1 cellular context compared by ENCODE assay signal in genomic region chr1:212254853-212255363, GRCh38.
TF ChIP-seq lines count a peak whose summit lies in the region.

No MANE protein-coding gene starts in this region.

TF ChIP-seq in K562, 482 proteins besides CTCF, POLR2A, EP300 and RAD21 (continues in another document):
- TF ChIP-seq GTF3C2 (IDR thresholded peaks at IDR 0.05; ENCODE audit: borderline replicate concordance, extremely low read depth, insufficient read length): no peak
- TF ChIP-seq LARP7 (IDR thresholded peaks at IDR 0.05): no peak
- no peak for TF ChIP-seq ZNF644 (tag; IDR thresholded peaks at IDR 0.05; ENCODE audit: low read depth)
- no peak for TF ChIP-seq ZNF584 (CRISPR knock-in tag; IDR thresholded peaks at IDR 0.05; ENCODE audit: low read depth)
- peak; percentile 37 for TF ChIP-seq TBP (optimal IDR thresholded peaks at IDR 0.05; ENCODE audit: low read depth, low read length)
- TF ChIP-seq E2F8 (IDR thresholded peaks at IDR 0.05; ENCODE audit: low read depth, partially characterized antibody): no peak
- TF ChIP-seq TAF7 (tag; IDR thresholded peaks at IDR 0.05): no peak
- TF ChIP-seq ZNF324 (CRISPR knock-in tag; IDR thresholded peaks at IDR 0.05): no peak
- no peak for TF ChIP-seq NR2F6 (CRISPR knock-in tag; IDR thresholded peaks at IDR 0.05)
- TF ChIP-seq MLX (CRISPR knock-in tag; conservative IDR thresholded peaks at IDR 0.05): no peak
- no peak for TF ChIP-seq CBFA2T3 (IDR thresholded peaks at IDR 0.05)
- no peak for TF ChIP-seq GMEB1 (CRISPR knock-in tag; IDR thresholded peaks at IDR 0.05)
- TF ChIP-seq RNF219 (CRISPR knock-in tag; IDR thresholded peaks at IDR 0.05): no peak
- TF ChIP-seq KAT7 (CRISPR knock-in tag; IDR thresholded peaks at IDR 0.05; ENCODE audit: borderline replicate concordance): no peak
- TF ChIP-seq TARDBP (IDR thresholded peaks at IDR 0.05): no peak
- 0 out of 2 replicates have a peak, but pooled peaks have one; percentile 24 for TF ChIP-seq GATAD2A (IDR thresholded peaks at IDR 0.05)
- TF ChIP-seq MXI1 (IDR thresholded peaks at IDR 0.05; ENCODE audit: low read depth, low read length): no peak
- no peak for TF ChIP-seq OTX1 (CRISPR knock-in tag; IDR thresholded peaks at IDR 0.05)
- TF ChIP-seq RBM34 (IDR thresholded peaks at IDR 0.05; ENCODE audit: borderline replicate concordance, insufficient read depth, low read length): no peak
- TF ChIP-seq ATF7 (IDR thresholded peaks at IDR 0.05): peak; percentile 56; the same call in 1 of the 2 replicates
- no peak; the same call in 1 of the 2 replicates for TF ChIP-seq LEF1 (IDR thresholded peaks at IDR 0.05)
- TF ChIP-seq DPF2 (IDR thresholded peaks at IDR 0.05): peak; percentile 47; the same call in 1 of the 2 replicates
- peak; percentile 89 for TF ChIP-seq ATF3 (IDR thresholded peaks at IDR 0.05)
- no peak for TF ChIP-seq ATF3 (CRISPR knock-in tag; conservative IDR thresholded peaks at IDR 0.05)
- TF ChIP-seq THAP12 (CRISPR knock-in tag; IDR thresholded peaks at IDR 0.05): no peak
- TF ChIP-seq DDX20 (tag; IDR thresholded peaks at IDR 0.05; ENCODE audit: low read depth): no peak
- no peak for TF ChIP-seq ATF2 (CRISPR knock-in tag; IDR thresholded peaks at IDR 0.05)
- no peak for TF ChIP-seq ARID2 (IDR thresholded peaks at IDR 0.05)
- no peak for TF ChIP-seq ZNF436 (CRISPR knock-in tag; IDR thresholded peaks at IDR 0.05)
- TF ChIP-seq SAP30 (IDR thresholded peaks at IDR 0.05; ENCODE audit: borderline replicate concordance, insufficient read depth, low read depth, low read length, poor library complexity, severe bottlenecking): no peak
- no peak for TF ChIP-seq ZNF431 (CRISPR knock-in tag; IDR thresholded peaks at IDR 0.05)
- 0 out of 2 replicates have a peak, but pooled peaks have one; percentile 2 for TF ChIP-seq JUND (IDR thresholded peaks at IDR 0.05; ENCODE audit: borderline replicate concordance, low read depth, low read length)
- no peak for TF ChIP-seq JUND (tag; IDR thresholded peaks at IDR 0.05; ENCODE audit: borderline replicate concordance, low read depth, low read length)
- TF ChIP-seq XRCC5 (IDR thresholded peaks at IDR 0.05; ENCODE audit: low read depth, low read length): no peak
- no peak for TF ChIP-seq MEF2D (tag; conservative IDR thresholded peaks at IDR 0.05; ENCODE audit: low read depth)
- TF ChIP-seq SETDB1 (IDR thresholded peaks at IDR 0.05; ENCODE audit: low read length): no peak
- TF ChIP-seq GATAD2B (IDR thresholded peaks at IDR 0.05; ENCODE audit: borderline replicate concordance): no peak
- TF ChIP-seq ETV6 (IDR thresholded peaks at IDR 0.05; ENCODE audit: borderline replicate concordance in 1 of 2, low read depth in 2 of 2, low read length in 1 of 2): peak in 1 of 2 experiments; percentile 62; a peak in 1 of 4 replicates
- TF ChIP-seq ETV6 (CRISPR knock-in tag; IDR thresholded peaks at IDR 0.05; ENCODE audit: borderline replicate concordance): no peak
- peak; percentile 69 for TF ChIP-seq CEBPB (tag; IDR thresholded peaks at IDR 0.05)
- no peak for TF ChIP-seq RNF2 (IDR thresholded peaks at IDR 0.05)
- no peak for TF ChIP-seq KHSRP (IDR thresholded peaks at IDR 0.05)
- no peak for TF ChIP-seq PPARD (CRISPR knock-in tag; IDR thresholded peaks at IDR 0.05)
- no peak for TF ChIP-seq ZMIZ1 (IDR thresholded peaks at IDR 0.05; ENCODE audit: low read depth in 2 of 2, low read length in 2 of 2)
- no peak for TF ChIP-seq ZBTB17 (CRISPR knock-in tag; IDR thresholded peaks at IDR 0.05)
